In the genomic region with DNA sequence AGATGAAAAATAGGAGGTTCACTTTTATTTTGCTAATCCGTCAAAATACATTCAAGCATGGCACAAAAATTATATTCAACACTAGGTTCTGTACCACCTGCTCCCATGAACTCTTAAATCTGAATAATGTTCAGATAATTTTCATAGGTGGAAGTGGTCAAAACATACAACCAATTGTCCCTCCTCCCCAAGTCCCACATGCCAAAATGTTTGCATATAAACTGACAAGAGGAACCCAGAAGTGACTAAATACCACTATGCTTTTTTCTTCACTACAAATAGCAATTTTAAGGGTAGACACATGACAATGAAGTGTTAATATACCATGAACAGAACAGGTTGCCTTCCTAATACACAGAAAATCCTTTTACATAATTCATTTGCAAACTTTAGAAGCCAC, we compare ENCODE assay signal across 1 cellular context.
TF ChIP-seq lines count a peak whose summit lies in the region.

No MANE protein-coding gene starts in this region.

TF ChIP-seq in H1, 55 proteins besides CTCF, POLR2A, EP300 and RAD21:
- TF ChIP-seq SP4 (IDR thresholded peaks at IDR 0.05; ENCODE audit: low read length) = no peak
- no peak for TF ChIP-seq SIX5 (IDR thresholded peaks at IDR 0.05; ENCODE audit: low read depth, low read length)
- no peak for TF ChIP-seq ZNF274 (IDR thresholded peaks at IDR 0.05; ENCODE audit: borderline replicate concordance, extremely low read depth, low read length)
- TF ChIP-seq RNF2 (IDR thresholded peaks at IDR 0.05; ENCODE audit: borderline replicate concordance, low read depth, low read length, missing control alignments, poor library complexity, severe bottlenecking) = no peak
- no peak for TF ChIP-seq TAF1 (IDR thresholded peaks at IDR 0.05; ENCODE audit: low read depth, low read length)
